Comparison of ENCODE assay signal across 23 cellular contexts in genomic region chrX:139831017-139831416, GRCh38.
DNase-seq lines count a peak whose midpoint lies in the region; ATAC-seq and TF ChIP-seq lines count a peak whose summit lies in the region.
"Had no signal": no experiment of that assay in that cellular context is flagged by ENCODE, and none has a peak within 500 bp of the region (broad histone marks: within the 10 kb centered on the region; RNA-seq: fewer than 3 reads in every experiment).

No MANE protein-coding gene starts in this region.

- H3K9ac ChIP-seq in BLaER1: no peak overlapping the region

- no peaks in the 10 kb centered on the region for H3K9me3 ChIP-seq in BLaER1
- no peaks in the 10 kb centered on the region for H3K9me3 ChIP-seq in HEK293 (ENCODE audit: control insufficient read depth, insufficient read depth, low read depth, low read length)
- H3K9me3 ChIP-seq in psoas muscle: no peaks in the 10 kb centered on the region
- H3K9me3 ChIP-seq: ascending aorta, SJCRH30, stomach had no signal

- intact Hi-C loops in natural killer cell (cut with micrococcal nuclease): no loop called here
- intact Hi-C loops in psoas muscle (cut with DNase I): no loop called here

- H3K9me3 Mint-ChIP-seq in natural killer cell: no peaks in the 10 kb centered on the region
- H3K9me3 Mint-ChIP-seq: activated CD4-positive, alpha-beta memory T cell treated with anti-CD3 and anti-CD28 coated beads for 36 hours; activated naive CD4-positive, alpha-beta T cell treated with anti-CD3 and anti-CD28 coated beads, Interleukin-2, amount 10 ng/mL, durations not matched to agents 7 days and 5 days; memory B cell; naive thymus-derived CD4-positive, alpha-beta T cell; type B pancreatic cell had no signal

- H3K27ac ChIP-seq in BLaER1: no peak overlapping the region
- H3K27ac ChIP-seq in HEK293 (ENCODE audit: extremely low read depth, low read depth, low read length): peak overlapping the region; percentile 44; the same call in 1 of the 2 replicates
- H3K27ac ChIP-seq in VCaP: peak overlapping the region; percentile 58
- no peak overlapping the region for H3K27ac ChIP-seq in psoas muscle
- H3K27ac ChIP-seq in RWPE1: no peak overlapping the region
- H3K27ac ChIP-seq: SJCRH30, stomach had no signal

- H3K4me3 Mint-ChIP-seq in natural killer cell: no peak overlapping the region
- H3K4me3 Mint-ChIP-seq: activated CD4-positive, alpha-beta memory T cell treated with anti-CD3 and anti-CD28 coated beads for 36 hours; activated naive CD4-positive, alpha-beta T cell treated with anti-CD3 and anti-CD28 coated beads, Interleukin-2, amount 10 ng/mL, durations not matched to agents 7 days and 5 days; memory B cell; type B pancreatic cell had no signal

- ATAC-seq in natural killer cell: no peak
- no peak for ATAC-seq in psoas muscle
- ATAC-seq: esophagus mucosa; naive thymus-derived CD4-positive, alpha-beta T cell had no signal

- H4K20me1 ChIP-seq in BLaER1: peaks cover 85% of the 10 kb centered on the region

- TF ChIP-seq CTCF in HEK293 (tag by site-specific recombination; IDR thresholded peaks at IDR 0.05) (no peak), VCaP (conservative IDR thresholded peaks at IDR 0.05) (no peak), natural killer cell (IDR thresholded peaks at IDR 0.05) (no peak), psoas muscle (IDR thresholded peaks at IDR 0.05) (no peak), RWPE1 (conservative IDR thresholded peaks at IDR 0.05; ENCODE audit: low read depth) (no peak)

- H3K27me3 Mint-ChIP-seq in natural killer cell (ENCODE audit: low read depth in 2 of 2): no peaks in the 10 kb centered on the region
- H3K27me3 Mint-ChIP-seq: activated CD4-positive, alpha-beta memory T cell treated with anti-CD3 and anti-CD28 coated beads for 36 hours; activated naive CD4-positive, alpha-beta T cell treated with anti-CD3 and anti-CD28 coated beads, Interleukin-2, amount 10 ng/mL, durations not matched to agents 7 days and 5 days; memory B cell; naive thymus-derived CD4-positive, alpha-beta T cell; type B pancreatic cell had no signal

- no peaks in the 10 kb centered on the region for H3K36me3 ChIP-seq in BLaER1
- no peaks in the 10 kb centered on the region for H3K36me3 ChIP-seq in HEK293 (ENCODE audit: control insufficient read depth in 2 of 2, insufficient read depth in 1 of 2, low read length in 2 of 2)
- no peaks in the 10 kb centered on the region for H3K36me3 ChIP-seq in psoas muscle (ENCODE audit: insufficient read depth in 1 of 2, low read depth in 1 of 2)
- H3K36me3 ChIP-seq: ascending aorta, SJCRH30, stomach had no signal

- POLR2A ChIA-PET in HEK293 (lab: Yijun Ruan, JAX) (interaction anchor here (1.3 kb wide), 1 partner anchor 102 kb away, joined by 3 read pairs; the partner anchor contains the start of gene ATP11C), RWPE1 (lab: Yijun Ruan, JAX; ENCODE audit: low non-redundant PET) (no interaction called here)

- H3K27me3 ChIP-seq in BLaER1 (peaks cover 83% of the 10 kb centered on the region), psoas muscle (ENCODE audit: insufficient read depth in 3 of 3, low read length in 2 of 3) (no peaks in the 10 kb centered on the region)
- H3K27me3 ChIP-seq: ascending aorta, SJCRH30, stomach had no signal

- peak overlapping the region; percentile 34 for H3K4me2 ChIP-seq in BLaER1

- H3K4me1 Mint-ChIP-seq in natural killer cell: peaks cover 18 to 19% of the 10 kb centered on the region in 2 donors

- DNase-seq in natural killer cell (no peak), psoas muscle (no peak), RWPE1 (ENCODE audit: low spot score) (no peak), putamen (ENCODE audit: low spot score) (no peak), foreskin melanocyte (no peak)
- DNase-seq: activated CD4-positive, alpha-beta memory T cell treated with anti-CD3 and anti-CD28 coated beads for 36 hours; activated naive CD4-positive, alpha-beta T cell treated with anti-CD3 and anti-CD28 coated beads, Interleukin-2, amount 10 ng/mL, durations not matched to agents 7 days and 5 days; cerebellar nuclear complex; DMS79; H7; naive thymus-derived CD4-positive, alpha-beta T cell; NCI-H1694; NCI-H748 treated with DMSO at 0.1 percent for 48 hours; SJCRH30; stimulated activated CD4-positive, alpha-beta T cell treated with anti-CD3 and anti-CD28 coated beads, Interleukin-4, amount 100 ng/mL, for 4 hours; stomach had no signal

- no peaks in the 10 kb centered on the region for H3K36me3 Mint-ChIP-seq in natural killer cell
- H3K36me3 Mint-ChIP-seq: activated CD4-positive, alpha-beta memory T cell treated with anti-CD3 and anti-CD28 coated beads for 36 hours; activated naive CD4-positive, alpha-beta T cell treated with anti-CD3 and anti-CD28 coated beads, Interleukin-2, amount 10 ng/mL, durations not matched to agents 7 days and 5 days; memory B cell; type B pancreatic cell had no signal

- H3K4me3 ChIP-seq in BLaER1 (no peak overlapping the region), HEK293 (ENCODE audit: low read depth, low read length) (no peak overlapping the region), psoas muscle (no peak overlapping the region)
- H3K4me3 ChIP-seq: ascending aorta, SJCRH30, stomach had no signal

- CTCF ChIA-PET in HEK293 (lab: Yijun Ruan, JAX) (interaction anchor here (0.6 to 2.5 kb wide), 2 partner anchors 71 to 136 kb away, joined by 4 to 7 read pairs; no protein-coding TSS in a partner anchor), RWPE1 (lab: Yijun Ruan, JAX) (no interaction called here)

- H3K4me1 ChIP-seq in BLaER1 (peaks cover 50% of the 10 kb centered on the region), HEK293 (ENCODE audit: control insufficient read depth, insufficient read depth, low read length) (peaks cover 42% of the 10 kb centered on the region), psoas muscle (peaks cover 7% of the 10 kb centered on the region)

- peak overlapping the region; percentile 36 to 85 for H3K27ac Mint-ChIP-seq in natural killer cell
- H3K27ac Mint-ChIP-seq: activated CD4-positive, alpha-beta memory T cell treated with anti-CD3 and anti-CD28 coated beads for 36 hours; type B pancreatic cell had no signal

TF ChIP-seq in HEK293, 187 proteins besides CTCF, POLR2A, EP300 and RAD21:
- TF ChIP-seq PRDM6 (tag by site-specific recombination; IDR thresholded peaks at IDR 0.05) (peak; percentile 55; the same call in 1 of the 2 replicates), ZNF10 (tag by site-specific recombination; IDR thresholded peaks at IDR 0.05) (no peak), ZNF335 (tag by site-specific recombination; conservative IDR thresholded peaks at IDR 0.05) (peak; percentile 34; the same call in 1 of the 2 replicates), TCF7L2 (IDR thresholded peaks at IDR 0.05; ENCODE audit: borderline replicate concordance, low read depth, low read length) (0 out of 2 replicates have a peak, but pooled peaks have one; percentile 61)

Comparison
In these comparisons a context has a peak if more than half of its experiments do, and no peak if none do; other contexts are left out.
1. H3K27ac ChIP-seq: peak in HEK293 (single experiment) and VCaP (single experiment); none in BLaER1 (single experiment), psoas muscle (single experiment) and RWPE1 (single experiment).